Comparison of ENCODE assay signal across 8 cellular contexts in genomic region chr12:27185234-27186045, GRCh38. TPM values are rescaled to one million over a fixed set of nuclear protein-coding genes. Genes with fewer than 3 reads are reported as not detected.
DNase-seq lines count a peak whose midpoint lies in the region; ATAC-seq and TF ChIP-seq lines count a peak whose summit lies in the region.

No MANE protein-coding gene starts in this region.

- no peaks in the 10 kb centered on the region for H3K27me3 ChIP-seq in foreskin keratinocyte
- H3K27me3 ChIP-seq in neural progenitor cell, result no peaks in the 10 kb centered on the region

- H3K36me3 Mint-ChIP-seq in neural progenitor cell, result no peaks in the 10 kb centered on the region

- no peaks in the 10 kb centered on the region for H4K20me1 ChIP-seq in neural progenitor cell (ENCODE audit: low read depth)

- no peaks in the 10 kb centered on the region for H3K9me3 Mint-ChIP-seq in neural progenitor cell

- H3K4me3 Mint-ChIP-seq in neural progenitor cell, result no peak overlapping the region

- no peaks in the 10 kb centered on the region for H3F3A ChIP-seq in neural progenitor cell (ENCODE audit: low read depth)

- H3K9me3 ChIP-seq in neural progenitor cell (ENCODE audit: low read depth), result no peaks in the 10 kb centered on the region

- H3K4me1 Mint-ChIP-seq in neural progenitor cell, result no peaks in the 10 kb centered on the region

- DNase-seq in RWPE1 (ENCODE audit: low spot score) (no peak), foreskin keratinocyte (peak in 1 of 2 donors; percentile 36), NCI-H2107 treated with DMSO at 0.1 percent for 48 hours (lab: John Stamatoyannopoulos, UW; ENCODE audit: unreplicated experiment) (no peak), activated gamma-delta T cell (lab: John Stamatoyannopoulos, UW) (no peak), neural progenitor cell (ENCODE audit: low spot score) (no peak)
- no peak for DNase-seq in stimulated activated naive CD4-positive, alpha-beta T cell treated with Interleukin-2 at 50 U/mL for 16 hours (lab: John Stamatoyannopoulos, UW)

- CTCF ChIA-PET in RWPE1 (lab: Yijun Ruan, JAX), result no interaction called here

- no peak overlapping the region for H3K4me3 ChIP-seq in neural progenitor cell

- no peak overlapping the region for H3K9ac ChIP-seq in neural progenitor cell

- no peak overlapping the region for H3K27ac Mint-ChIP-seq in neural progenitor cell

- H3K27me3 Mint-ChIP-seq in neural progenitor cell (ENCODE audit: insufficient read depth, low read depth), result no peaks in the 10 kb centered on the region

- no peak overlapping the region for H3K4me2 ChIP-seq in neural progenitor cell

- H3K27ac ChIP-seq in RWPE1, result peak overlapping the region; percentile 42; the same call in 1 of the 2 replicates
- no peak overlapping the region for H3K27ac ChIP-seq in foreskin keratinocyte
- no peak overlapping the region for H3K27ac ChIP-seq in neural progenitor cell

- POLR2A ChIA-PET in RWPE1 (lab: Yijun Ruan, JAX; ENCODE audit: low non-redundant PET), result no interaction called here

- TF ChIP-seq CTCF in RWPE1 (conservative IDR thresholded peaks at IDR 0.05; ENCODE audit: low read depth) (no peak), foreskin keratinocyte (conservative IDR thresholded peaks at IDR 0.05) (no peak), neural progenitor cell (IDR thresholded peaks at IDR 0.05) (no peak)

- H2AFZ ChIP-seq in neural progenitor cell (replicated peaks), result no peak overlapping the region

- no peaks in the 10 kb centered on the region for H3K36me3 ChIP-seq in neural progenitor cell

- H3K4me1 ChIP-seq in foreskin keratinocyte, result peaks cover 5% of the 10 kb centered on the region
- no peaks in the 10 kb centered on the region for H3K4me1 ChIP-seq in neural progenitor cell

- ATAC-seq in GM18511 (IDR thresholded peaks at IDR 0.05; ENCODE audit: unreplicated experiment) (peak; percentile 93), HG02610 (IDR thresholded peaks at IDR 0.05; ENCODE audit: unreplicated experiment) (peak; percentile 88), foreskin keratinocyte (peak; percentile 57)

- H3K79me2 ChIP-seq in neural progenitor cell (ENCODE audit: low read depth), result no peaks in the 10 kb centered on the region

RNA-seq across cellular contexts. Expression of gene STK38L, which starts 58.6 kb away (rescaled TPM):
- 14.8 and 15.0 TPM in 2 replicates for total RNA-seq in foreskin keratinocyte
- polyA plus RNA-seq in foreskin keratinocyte, result 3.3 and 3.8 TPM in 2 replicates
- total RNA-seq in neural progenitor cell (ENCODE audit: low replicate concordance), result 40.4 and 62.6 TPM in 2 replicates
